15 cellular contexts compared by ENCODE assay signal in genomic region chr3:157351981-157352380, GRCh38.
A peak's percentile ranks its signal among the peaks of the same experiment; 100 is the strongest.
DNase-seq lines count a peak whose midpoint lies in the region; ATAC-seq and TF ChIP-seq lines count a peak whose summit lies in the region.
"Had no signal": no experiment of that assay in that cellular context is flagged by ENCODE, and none has a peak within 500 bp of the region (broad histone marks: within the 10 kb centered on the region; RNA-seq: fewer than 3 reads in every experiment).

No MANE protein-coding gene starts in this region.

- H3K4me1 ChIP-seq in HCT116 (ENCODE audit: control insufficient read depth in 1 of 2, insufficient read depth in 2 of 2, low read length in 2 of 2) (no peaks in the 10 kb centered on the region), SK-N-SH (ENCODE audit: control insufficient read depth in 1 of 2, insufficient read depth in 2 of 2, low read depth in 1 of 2, low read length in 1 of 2) (peaks cover 2 to 14% of the 10 kb centered on the region in 2 experiments; a peak in 3 of 4 replicates), gastrocnemius medialis (no peaks in the 10 kb centered on the region)
- H3K4me1 ChIP-seq: body of pancreas, transverse colon had no signal

- no peaks in the 10 kb centered on the region for H3K9me3 ChIP-seq in HCT116 (ENCODE audit: control insufficient read depth in 1 of 2, insufficient read depth in 1 of 2, low read depth in 1 of 2, low read length in 2 of 2)
- no peaks in the 10 kb centered on the region for H3K9me3 ChIP-seq in SK-N-SH
- H3K9me3 ChIP-seq in gastrocnemius medialis: no peaks in the 10 kb centered on the region
- H3K9me3 ChIP-seq: body of pancreas, transverse colon had no signal

- no peak for TF ChIP-seq EP300 in SK-N-SH (IDR thresholded peaks at IDR 0.05; ENCODE audit: borderline replicate concordance in 1 of 2, low read depth in 1 of 2, low read length in 1 of 2)

- H4K20me1 ChIP-seq in HCT116 (ENCODE audit: insufficient read depth) (no peaks in the 10 kb centered on the region), SK-N-SH (ENCODE audit: insufficient read depth) (no peaks in the 10 kb centered on the region)

- no peak for DNase-seq in AG09309 (ENCODE audit: low read depth)
- DNase-seq in HCT116 (ENCODE audit: low read depth, low spot score): no peak
- no peak for DNase-seq in SK-N-SH
- DNase-seq in foreskin fibroblast: no peak
- DNase-seq in dermis blood vessel endothelial cell: no peak
- DNase-seq in gastrocnemius medialis: no peak
- no peak for DNase-seq in NCI-H1930 (lab: John Stamatoyannopoulos, UW)
- DNase-seq: body of pancreas; effector CD8-positive, alpha-beta T cell; KG1; NCI-H2029 treated with DMSO at 0.1 percent for 48 hours; NCI-H69; stimulated activated CD4-positive, alpha-beta T cell treated with anti-CD3 and anti-CD28 coated beads, Interleukin-2, amount 100 ng/mL, for 24 hours; transverse colon had no signal

- no peak overlapping the region for H3K9ac ChIP-seq in HCT116 (ENCODE audit: low read length)
- H3K9ac ChIP-seq in SK-N-SH: no peak overlapping the region

- peak; percentile 73 for ATAC-seq in HCT116
- ATAC-seq in gastrocnemius medialis: no peak
- ATAC-seq in GM18519 (IDR thresholded peaks at IDR 0.05; ENCODE audit: low FRiP score, unreplicated experiment): no peak
- ATAC-seq: body of pancreas had no signal

- POLR2A ChIA-PET in HCT116 (lab: Charles Lee): no interaction called here
- POLR2A ChIA-PET in SK-N-SH (lab: Yijun Ruan, JAX): no interaction called here

- RAD21 ChIA-PET in HCT116 (lab: Charles Lee; ENCODE audit: low non-redundant PET in 1 of 2, low total read pairs in 2 of 2, uncharacterized antibody in 2 of 2, unreplicated experiment in 2 of 2): no interaction called here

- CTCF ChIA-PET in HCT116 (lab: Charles Lee) (interaction anchor here (1.0 kb wide), 1 partner anchor 14 kb away, joined by 3 read pairs; no protein-coding TSS in a partner anchor), SK-N-SH (lab: Yijun Ruan, JAX) (interaction anchor here (1.0 kb wide), 1 partner anchor 11 kb away, joined by 3 read pairs; no protein-coding TSS in a partner anchor)

- H3K4me3 ChIP-seq in AG09309 (ENCODE audit: control insufficient read depth, low read depth, low read length) (no peak overlapping the region), HCT116 (replicated peaks in 1 of 2; ENCODE audit: low read depth in 1 of 2, low read length in 2 of 2) (no peak overlapping the region), SK-N-SH (ENCODE audit: low read depth in 2 of 2, low read length in 1 of 2) (no peak overlapping the region), foreskin fibroblast (ENCODE audit: low read depth in 1 of 2, low read length in 2 of 2) (no peak overlapping the region), gastrocnemius medialis (no peak overlapping the region)
- H3K4me3 ChIP-seq: body of pancreas, transverse colon had no signal

- H3K9me2 ChIP-seq in HCT116 (ENCODE audit: insufficient read depth): no peaks in the 10 kb centered on the region
- H3K9me2 ChIP-seq in SK-N-SH: no peaks in the 10 kb centered on the region

- H3K27me3 ChIP-seq in HCT116 (ENCODE audit: insufficient read depth, low read length): no peaks in the 10 kb centered on the region
- no peaks in the 10 kb centered on the region for H3K27me3 ChIP-seq in SK-N-SH (ENCODE audit: insufficient read depth)
- no peaks in the 10 kb centered on the region for H3K27me3 ChIP-seq in gastrocnemius medialis
- H3K27me3 ChIP-seq: body of pancreas, transverse colon had no signal

- TF ChIP-seq POLR2A in HCT116 (IDR thresholded peaks at IDR 0.05; ENCODE audit: borderline replicate concordance, extremely low read depth, insufficient read depth, insufficient read length) (no peak), gastrocnemius medialis (IDR thresholded peaks at IDR 0.05) (no peak)

- intact Hi-C loops in HCT116 (cut with micrococcal nuclease) (no loop called here), gastrocnemius medialis (cut with DNase I; ENCODE audit: low total_unique reads) (no loop called here)

- TF ChIP-seq RAD21 in HCT116 (IDR thresholded peaks at IDR 0.05; ENCODE audit: low read depth): peak; percentile 28; the same call in 1 of the 2 replicates
- TF ChIP-seq RAD21 in SK-N-SH (IDR thresholded peaks at IDR 0.05; ENCODE audit: low read length): no peak

- in situ Hi-C loops in gastrocnemius medialis (cut with MboI; ENCODE audit: low sequenced_read_pairs in 4 of 4): no loop called here

- H3K4me2 ChIP-seq in HCT116 (ENCODE audit: low read length): no peak overlapping the region
- no peak overlapping the region for H3K4me2 ChIP-seq in SK-N-SH

- BruUV-seq in HCT116 (replicated peaks; lab: Mats Ljungman, UMichigan): no TSS peak

- H3K79me2 ChIP-seq in HCT116 (ENCODE audit: insufficient read depth, low read length): no peaks in the 10 kb centered on the region
- H3K79me2 ChIP-seq in SK-N-SH (ENCODE audit: insufficient read depth): no peaks in the 10 kb centered on the region

- 87% methylated on average over 1 of the region's 1 CpG for WGBS in SK-N-SH (ENCODE audit: low lambda C conversion rate)

- H3K36me3 ChIP-seq in HCT116 (ENCODE audit: control insufficient read depth in 1 of 2, insufficient read depth in 2 of 2, low read length in 2 of 2): no peaks in the 10 kb centered on the region
- H3K36me3 ChIP-seq in SK-N-SH (replicated peaks in 1 of 2; ENCODE audit: control insufficient read depth in 1 of 2, insufficient read depth in 2 of 2, low read length in 1 of 2): no peaks in the 10 kb centered on the region
- no peaks in the 10 kb centered on the region for H3K36me3 ChIP-seq in gastrocnemius medialis
- H3K36me3 ChIP-seq: transverse colon had no signal

- peak; percentile 15 for TF ChIP-seq CTCF in AG09309 (IDR thresholded peaks at IDR 0.05; ENCODE audit: control insufficient read depth, insufficient read depth, low read depth, low read length, missing control alignments)
- peak in 2 of 3 experiments; percentile 51 to 68; a peak in 4 of 6 replicates for TF ChIP-seq CTCF in HCT116 (IDR thresholded peaks at IDR 0.05 in 2 of 3, conservative IDR thresholded peaks at IDR 0.05 in 1 of 3; ENCODE audit: borderline replicate concordance in 1 of 3, insufficient read depth in 1 of 3, low read depth in 2 of 3, low read length in 2 of 3)
- peak; percentile 45 for TF ChIP-seq CTCF in SK-N-SH (IDR thresholded peaks at IDR 0.05)
- peak; percentile 4 for TF ChIP-seq CTCF in foreskin fibroblast (IDR thresholded peaks at IDR 0.05; ENCODE audit: low read depth, low read length)
- no peak for TF ChIP-seq CTCF in gastrocnemius medialis (IDR thresholded peaks at IDR 0.05 in 4 of 5, conservative IDR thresholded peaks at IDR 0.05 in 1 of 5)

- peaks cover 10% of the 10 kb centered on the region for H3F3A ChIP-seq in SK-N-SH (replicated peaks; ENCODE audit: insufficient read depth)

- H3K27ac ChIP-seq in HCT116 (ENCODE audit: low read depth, low read length) (no peak overlapping the region), SK-N-SH (ENCODE audit: low read depth in 2 of 2, low read length in 1 of 2) (no peak overlapping the region), gastrocnemius medialis (no peak overlapping the region)
- H3K27ac ChIP-seq: body of pancreas, transverse colon had no signal

- no peak overlapping the region for H2AFZ ChIP-seq in HCT116 (ENCODE audit: low read depth, low read length, poor library complexity, severe bottlenecking)
- H2AFZ ChIP-seq in SK-N-SH (ENCODE audit: low read depth): no peak overlapping the region

TF ChIP-seq in HCT116, 20 proteins besides CTCF, POLR2A, EP300 and RAD21 (continues in another document):
- TF ChIP-seq YY1 (IDR thresholded peaks at IDR 0.05; ENCODE audit: extremely low read depth, insufficient replicate concordance, low read depth, low read length): no peak
- no peak for TF ChIP-seq TCF7L2 (IDR thresholded peaks at IDR 0.05; ENCODE audit: borderline replicate concordance, extremely low read depth, insufficient read depth, insufficient read length)
- TF ChIP-seq CBX3 (IDR thresholded peaks at IDR 0.05; ENCODE audit: low read depth): no peak
- no peak for TF ChIP-seq EGR1 (IDR thresholded peaks at IDR 0.05; ENCODE audit: low read depth)
- TF ChIP-seq ZNF274 (IDR thresholded peaks at IDR 0.05; ENCODE audit: low read depth, low read length): no peak
- TF ChIP-seq EZH2 (IDR thresholded peaks at IDR 0.05): no peak
- no peak for TF ChIP-seq ZFX (IDR thresholded peaks at IDR 0.05)
- TF ChIP-seq ATF3 (IDR thresholded peaks at IDR 0.05): no peak
- TF ChIP-seq, protein P1, sequence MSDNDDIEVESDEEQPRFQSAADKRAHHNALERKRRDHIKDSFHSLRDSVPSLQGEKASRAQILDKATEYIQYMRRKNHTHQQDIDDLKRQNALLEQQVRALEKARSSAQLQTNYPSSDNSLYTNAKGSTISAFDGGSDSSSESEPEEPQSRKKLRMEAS (IDR thresholded peaks at IDR 0.05): no peak

TF ChIP-seq in SK-N-SH, 30 proteins besides CTCF, POLR2A, EP300 and RAD21 (continues in another document):
- no peak for TF ChIP-seq MXI1 (IDR thresholded peaks at IDR 0.05; ENCODE audit: low read depth, low read length)
- TF ChIP-seq RXRA (IDR thresholded peaks at IDR 0.05; ENCODE audit: borderline replicate concordance, low read depth): no peak
- no peak for TF ChIP-seq FOSL2 (IDR thresholded peaks at IDR 0.05; ENCODE audit: borderline replicate concordance, low read depth)
- no peak for TF ChIP-seq TEAD4 (IDR thresholded peaks at IDR 0.05; ENCODE audit: borderline replicate concordance, insufficient read depth)
- TF ChIP-seq MEF2A (IDR thresholded peaks at IDR 0.05; ENCODE audit: borderline replicate concordance, low read depth): no peak
- no peak for TF ChIP-seq ZBTB33 (IDR thresholded peaks at IDR 0.05; ENCODE audit: borderline replicate concordance, low read depth)

Comparison
In these comparisons a context has a peak if more than half of its experiments do, and no peak if none do; other contexts are left out.
1. CTCF ChIP-seq: peak in AG09309 (single experiment), HCT116 (2 of 3), SK-N-SH (single experiment) and foreskin fibroblast (single experiment); none in gastrocnemius medialis (0 of 5).